Comparison of ENCODE assay signal across 14 cellular contexts in the genomic region with DNA sequence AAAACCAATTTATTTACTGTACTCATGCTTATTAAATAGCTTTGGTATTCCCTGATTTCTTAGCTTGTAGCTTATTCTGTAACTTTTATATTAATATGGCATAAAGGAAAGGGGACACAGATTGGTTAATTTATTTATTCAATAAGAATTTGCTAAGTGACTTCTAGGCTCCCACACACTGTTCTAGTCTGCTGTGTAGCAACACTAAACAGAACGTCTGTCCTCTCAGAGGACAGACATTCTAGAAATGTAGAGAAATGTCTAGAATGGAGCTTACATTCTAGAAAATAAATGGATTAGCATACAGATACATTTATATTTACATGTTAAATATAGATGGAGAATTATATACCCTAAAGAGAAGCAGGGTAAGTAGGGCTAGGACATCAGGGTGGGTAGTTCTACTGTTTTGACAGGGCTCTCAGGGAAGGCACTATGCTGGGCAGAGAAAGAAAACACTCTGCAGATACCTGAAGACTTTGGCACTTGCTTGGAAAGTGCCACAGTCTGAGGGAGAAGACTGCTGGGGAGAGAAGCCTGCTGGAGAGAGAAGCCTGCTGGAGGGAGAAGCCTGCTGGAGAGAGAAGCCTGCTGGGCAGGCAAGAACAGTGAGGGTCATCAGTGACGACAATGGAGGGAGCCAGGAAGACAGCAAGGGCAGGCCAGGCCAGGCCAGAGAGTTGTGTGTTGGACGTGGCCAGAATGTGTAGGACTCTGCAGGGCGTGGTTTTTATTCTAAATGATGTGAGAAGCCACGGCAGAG.
DNase-seq lines count a peak whose midpoint lies in the region; ATAC-seq and TF ChIP-seq lines count a peak whose summit lies in the region.
"Had no signal": no experiment of that assay in that cellular context is flagged by ENCODE, and none has a peak within 500 bp of the region (broad histone marks: within the 10 kb centered on the region; RNA-seq: fewer than 3 reads in every experiment).

No MANE protein-coding gene starts in this region.

- H3K27ac Mint-ChIP-seq in stimulated activated naive CD8-positive, alpha-beta T cell treated with anti-CD3 and anti-CD28 coated beads, Interleukin-15, amount 100 ng/mL, for 72 hours: peak overlapping the region; percentile 14 to 49
- H3K27ac Mint-ChIP-seq in natural killer cell: peak overlapping the region; percentile 15 to 35

- H3K9me3 ChIP-seq in upper lobe of left lung: no peaks in the 10 kb centered on the region
- H3K9me3 ChIP-seq: SJSA1 had no signal

- no peak overlapping the region for H3K4me3 ChIP-seq in choroid plexus epithelial cell (ENCODE audit: low read depth, low read length)
- no peak overlapping the region for H3K4me3 ChIP-seq in upper lobe of left lung
- H3K4me3 ChIP-seq: SJSA1 had no signal

- H3K4me1 ChIP-seq in upper lobe of left lung: no peaks in the 10 kb centered on the region
- H3K4me1 ChIP-seq: SJSA1 had no signal

- H3K27me3 ChIP-seq in upper lobe of left lung: no peaks in the 10 kb centered on the region
- H3K27me3 ChIP-seq: SJSA1 had no signal

- no peaks in the 10 kb centered on the region for H3K4me1 Mint-ChIP-seq in stimulated activated naive CD8-positive, alpha-beta T cell treated with anti-CD3 and anti-CD28 coated beads, Interleukin-15, amount 100 ng/mL, for 72 hours
- H3K4me1 Mint-ChIP-seq in natural killer cell: peaks cover 6 to 9% of the 10 kb centered on the region in 2 donors

- no peaks in the 10 kb centered on the region for H3K27me3 Mint-ChIP-seq in stimulated activated naive CD8-positive, alpha-beta T cell treated with anti-CD3 and anti-CD28 coated beads, Interleukin-15, amount 100 ng/mL, for 72 hours
- no peaks in the 10 kb centered on the region for H3K27me3 Mint-ChIP-seq in natural killer cell (ENCODE audit: low read depth in 2 of 2)

- no peaks in the 10 kb centered on the region for H3K9me3 Mint-ChIP-seq in stimulated activated naive CD8-positive, alpha-beta T cell treated with anti-CD3 and anti-CD28 coated beads, Interleukin-15, amount 100 ng/mL, for 72 hours
- H3K9me3 Mint-ChIP-seq in natural killer cell: no peaks in the 10 kb centered on the region

- no peak for TF ChIP-seq EP300 in upper lobe of left lung (IDR thresholded peaks at IDR 0.05)

- H3K4me3 Mint-ChIP-seq in stimulated activated naive CD8-positive, alpha-beta T cell treated with anti-CD3 and anti-CD28 coated beads, Interleukin-15, amount 100 ng/mL, for 72 hours: no peak overlapping the region
- no peak overlapping the region for H3K4me3 Mint-ChIP-seq in natural killer cell

- ATAC-seq in stimulated activated naive CD8-positive, alpha-beta T cell treated with anti-CD3 and anti-CD28 coated beads, Interleukin-15, amount 100 ng/mL, for 72 hours: peak; percentile 31
- no peak for ATAC-seq in stimulated activated naive CD8-positive, alpha-beta T cell treated with anti-CD3 and anti-CD28 coated beads, Interleukin-15, Interleukin-2, amounts not matched to agents 100 U/mL and 50 U/mL, for 24 hours
- ATAC-seq in natural killer cell (no peak), upper lobe of left lung (ENCODE audit: low FRiP score in 2 of 2) (no peak), HG02870 (IDR thresholded peaks at IDR 0.05; ENCODE audit: unreplicated experiment) (no peak)

- TF ChIP-seq CTCF in choroid plexus epithelial cell (conservative IDR thresholded peaks at IDR 0.05; ENCODE audit: low read depth, low read length) (no peak), natural killer cell (IDR thresholded peaks at IDR 0.05) (no peak), upper lobe of left lung (IDR thresholded peaks at IDR 0.05) (no peak)

- WGBS in upper lobe of left lung, 2 donors: 72 to 73% methylated on average over 5 of the region's 5 CpGs

- no peak overlapping the region for H3K27ac ChIP-seq in upper lobe of left lung
- H3K27ac ChIP-seq: C4-2B, RWPE1, SJSA1 had no signal

- intact Hi-C loops in natural killer cell (cut with micrococcal nuclease): no loop called here

- TF ChIP-seq POLR2A in upper lobe of left lung (IDR thresholded peaks at IDR 0.05): no peak

- DNase-seq in stimulated activated naive CD8-positive, alpha-beta T cell treated with anti-CD3 and anti-CD28 coated beads, Interleukin-15, amount 100 ng/mL, for 72 hours: no peak
- DNase-seq in stimulated activated naive CD8-positive, alpha-beta T cell treated with anti-CD3 and anti-CD28 coated beads, Interleukin-15, Interleukin-2, amounts not matched to agents 100 U/mL and 50 U/mL, for 24 hours: no peak
- peak; percentile 4 for DNase-seq in choroid plexus epithelial cell (ENCODE audit: low read depth)
- no peak for DNase-seq in natural killer cell
- no peak for DNase-seq in upper lobe of left lung
- no peak for DNase-seq in dedifferentiated amniotic fluid mesenchymal stem cell (ENCODE audit: extremely low spot score)
- DNase-seq in A172 (ENCODE audit: low spot score): no peak
- DNase-seq: GDM1, NCI-H1930, NCI-H446 had no signal

- H3K36me3 Mint-ChIP-seq in natural killer cell: no peaks in the 10 kb centered on the region

- no peaks in the 10 kb centered on the region for H3K36me3 ChIP-seq in upper lobe of left lung
- H3K36me3 ChIP-seq: SJSA1 had no signal
